In the genomic region with DNA sequence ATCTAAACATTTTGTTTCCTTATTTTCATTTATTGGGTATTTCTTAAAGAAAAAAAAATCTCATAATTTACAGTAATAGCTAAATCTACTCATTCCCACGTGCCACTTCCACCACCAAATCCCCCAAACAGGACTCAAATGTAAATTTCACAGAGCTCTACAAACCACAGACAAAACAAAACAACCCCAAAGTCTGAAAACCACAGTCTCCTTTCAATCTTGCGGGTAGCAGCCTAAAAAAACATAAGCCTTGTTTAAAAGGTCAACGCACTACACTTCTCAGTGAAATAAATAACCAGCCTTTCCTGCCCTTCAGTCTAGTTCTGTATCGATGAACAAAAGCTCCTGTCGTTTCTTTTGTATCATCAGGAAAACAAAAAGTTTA, we compare ENCODE assay signal across 8 cellular contexts.
DNase-seq lines count a peak whose midpoint lies in the region; ATAC-seq and TF ChIP-seq lines count a peak whose summit lies in the region.

No MANE protein-coding gene starts in this region.

- peaks cover 48% of the 10 kb centered on the region for H3K4me1 Mint-ChIP-seq in type B pancreatic cell (ENCODE audit: unreplicated experiment)

- H3K27ac Mint-ChIP-seq in type B pancreatic cell, result peak overlapping the region; percentile 96

- peak overlapping the region; percentile 57 for H3K4me3 ChIP-seq in BLaER1
- peak overlapping the region; percentile 46 to 62 for H3K4me3 ChIP-seq in ascending aorta
- H3K4me3 ChIP-seq in left lung, result peak overlapping the region; percentile 27 to 29

- H3K4me1 ChIP-seq in BLaER1 (peaks cover 53% of the 10 kb centered on the region), ascending aorta (peaks cover 0 to 4% of the 10 kb centered on the region in 2 donors), left lung (peaks cover 0 to 32% of the 10 kb centered on the region in 2 donors)

- H3K9me3 Mint-ChIP-seq in type B pancreatic cell, result no peaks in the 10 kb centered on the region

- no peaks in the 10 kb centered on the region for H3K27me3 ChIP-seq in BLaER1
- no peaks in the 10 kb centered on the region for H3K27me3 ChIP-seq in ascending aorta
- H3K27me3 ChIP-seq in left lung, result no peaks in the 10 kb centered on the region

- peak overlapping the region; percentile 67 for H3K9ac ChIP-seq in BLaER1

- peak overlapping the region; percentile 91 for H3K4me3 Mint-ChIP-seq in type B pancreatic cell

- H3K36me3 ChIP-seq in BLaER1 (no peaks in the 10 kb centered on the region), ascending aorta (no peaks in the 10 kb centered on the region), left lung (no peaks in the 10 kb centered on the region)

- peak; percentile 34 for ATAC-seq in GM19463 (IDR thresholded peaks at IDR 0.05; ENCODE audit: unreplicated experiment)
- ATAC-seq in HG03520 (IDR thresholded peaks at IDR 0.05; ENCODE audit: unreplicated experiment), result peak; percentile 10
- ATAC-seq in left lung, result peak; percentile 7

- intact Hi-C loops in ascending aorta (cut with DNase I) (no loop called here), left lung (cut with DNase I) (no loop called here)

- no peak for TF ChIP-seq CTCF in ascending aorta (IDR thresholded peaks at IDR 0.05)
- no peak for TF ChIP-seq CTCF in left lung (IDR thresholded peaks at IDR 0.05)
- no peak for TF ChIP-seq CTCF in type B pancreatic cell (conservative IDR thresholded peaks at IDR 0.05)

- no peak for DNase-seq in ascending aorta (ENCODE audit: low spot score in 2 of 2)
- no peak for DNase-seq in left lung
- no peak for DNase-seq in type B pancreatic cell (ENCODE audit: extremely low spot score, unreplicated experiment)
- DNase-seq in NCI-H510A (lab: John Stamatoyannopoulos, UW), result no peak
- DNase-seq in NCI-H446 treated with DMSO at 0.1 percent for 48 hours (lab: John Stamatoyannopoulos, UW), result no peak

- no peaks in the 10 kb centered on the region for H4K20me1 ChIP-seq in BLaER1

- H3K27ac ChIP-seq in BLaER1 (peak overlapping the region; percentile 84), ascending aorta (peak overlapping the region; percentile 44 to 72), left lung (peak overlapping the region; percentile 26 to 63)

- no peaks in the 10 kb centered on the region for H3K27me3 Mint-ChIP-seq in type B pancreatic cell

- H3K9me3 ChIP-seq in BLaER1, result no peaks in the 10 kb centered on the region
- no peaks in the 10 kb centered on the region for H3K9me3 ChIP-seq in ascending aorta
- no peaks in the 10 kb centered on the region for H3K9me3 ChIP-seq in left lung

- H3K4me2 ChIP-seq in BLaER1, result peak overlapping the region; percentile 89

- peaks cover 8% of the 10 kb centered on the region for H3K36me3 Mint-ChIP-seq in type B pancreatic cell
